ENCODE assay signal across 28 cellular contexts in genomic region chr13:92135509-92135908, GRCh38.
"Had no signal": no experiment of that assay in that cellular context is flagged by ENCODE, and none has a peak within 500 bp of the region (broad histone marks: within the 10 kb centered on the region; RNA-seq: fewer than 3 reads in every experiment).

No MANE protein-coding gene starts in this region.

- H3K27me3 ChIP-seq: left lung, neural progenitor cell, neutrophil, right atrium auricular region, stomach, suprapubic skin, tibial nerve, uterus had no signal

- H3K9me3 ChIP-seq: left lung, neutrophil, psoas muscle, right atrium auricular region, stomach, suprapubic skin, thoracic aorta, tibial nerve, uterus had no signal

- DNase-seq: hippocampal formation; kidney glomerular epithelial cell; left cardiac atrium; left lung; mesendoderm; naive B cell; natural killer cell; nephron progenitor cell; occipital lobe; psoas muscle; stimulated activated CD4-positive, alpha-beta T cell treated with anti-CD3 and anti-CD28 coated beads, Interleukin-12 subunit alpha, Interleukin-12 subunit beta, amount 100 ng/mL, for 4 hours; stimulated activated CD4-positive, alpha-beta T cell treated with anti-CD3 and anti-CD28 coated beads, Interleukin-15, amount 100 ng/mL, for 24 hours; stimulated activated CD4-positive, alpha-beta T cell treated with anti-CD3 and anti-CD28 coated beads, Interleukin-2, amount 100 ng/mL, for 24 hours; stimulated activated CD4-positive, alpha-beta T cell treated with anti-CD3 and anti-CD28 coated beads, Interleukin-4, amount 100 ng/mL, for 1 hour; stimulated activated naive B cell treated with anti-CD40 and anti-IgM and Interleukin-4, amounts not matched to agents 10 μg/mL and 1 μg/mL and 100 μg/mL, for 72 hours; stimulated activated naive CD8-positive, alpha-beta T cell treated with anti-CD3 and anti-CD28 coated beads, Interleukin-15, Interleukin-2, amounts not matched to agents 100 U/mL and 50 U/mL, for 24 hours; stomach; uterus had no signal

- H3K4me3 ChIP-seq: left lung, lung, neural progenitor cell, psoas muscle, right atrium auricular region, skin epidermis, stomach, suprapubic skin, thoracic aorta, tibial nerve, uterus had no signal

- H3K4me1 ChIP-seq: left lung, neural progenitor cell, parathyroid adenoma, psoas muscle, right atrium auricular region, stomach, suprapubic skin, tibial nerve, uterus had no signal

- H3K36me3 ChIP-seq: left lung, neural progenitor cell, neutrophil, right atrium auricular region, stomach, suprapubic skin, thoracic aorta, tibial nerve, uterus had no signal

- ATAC-seq: left cardiac atrium; left lung; natural killer cell; psoas muscle; sciatic nerve; stimulated activated naive B cell treated with anti-CD40 and anti-IgM and Interleukin-4, amounts not matched to agents 10 μg/mL and 1 μg/mL and 100 μg/mL, for 72 hours; stimulated activated naive CD8-positive, alpha-beta T cell treated with anti-CD3 and anti-CD28 coated beads, Interleukin-15, Interleukin-2, amounts not matched to agents 100 U/mL and 50 U/mL, for 24 hours had no signal

- H3K27ac ChIP-seq: left lung, neural progenitor cell, neutrophil, parathyroid adenoma, psoas muscle, right atrium auricular region, skin epidermis, stomach, suprapubic skin, thoracic aorta, tibial nerve, uterus had no signal
